ENCODE assay signal across 11 cellular contexts in the genomic region with DNA sequence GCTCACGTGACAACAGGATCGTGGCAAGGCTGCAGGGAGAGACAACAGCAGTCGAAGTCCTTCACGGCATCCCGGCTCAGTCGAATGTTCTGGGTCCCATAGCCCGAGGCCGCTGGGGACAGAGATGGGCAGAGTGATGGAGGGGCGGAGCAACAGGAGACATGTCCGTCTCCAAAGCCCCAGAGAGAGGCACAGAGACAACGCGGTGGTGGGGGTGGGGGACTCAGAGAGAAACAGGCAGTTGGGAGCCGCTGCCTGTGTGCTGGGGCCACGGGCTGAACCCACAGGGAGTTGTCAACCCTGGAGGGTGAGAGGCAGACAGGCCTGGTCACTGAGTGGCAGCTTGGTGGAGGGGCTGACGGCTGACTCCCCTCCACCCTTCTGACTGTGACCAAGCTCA. TPM values are rescaled to one million over a fixed set of nuclear protein-coding genes. Genes with fewer than 3 reads are reported as not detected.
A peak's percentile ranks its signal among the peaks of the same experiment; 100 is the strongest.
DNase-seq lines count a peak whose midpoint lies in the region; ATAC-seq and TF ChIP-seq lines count a peak whose summit lies in the region.
"Had no signal": no experiment of that assay in that cellular context is flagged by ENCODE, and none has a peak within 500 bp of the region (broad histone marks: within the 10 kb centered on the region; RNA-seq: fewer than 3 reads in every experiment).

No MANE protein-coding gene starts in this region.

- peak overlapping the region; percentile 97 for H3K27ac Mint-ChIP-seq in activated CD4-positive, alpha-beta T cell treated with anti-CD3 and anti-CD28 coated beads, Interleukin-2, amount 10 ng/mL, durations not matched to agents 24 days and 14 days
- peak overlapping the region; percentile 96 for H3K27ac Mint-ChIP-seq in activated T-helper 17 cell treated with anti-CD3 and anti-CD28 coated beads, Interleukin-2, amount 50 U/mL, for 72 hours
- peak overlapping the region; percentile 94 to 95 for H3K27ac Mint-ChIP-seq in stimulated activated naive CD8-positive, alpha-beta T cell treated with anti-CD3 and anti-CD28 coated beads, Interleukin-15, amount 100 ng/mL, for 72 hours

- no peaks in the 10 kb centered on the region for H3K36me3 ChIP-seq in mucosa of descending colon (ENCODE audit: low read depth)

- peak; percentile 80 for DNase-seq in activated CD4-positive, alpha-beta T cell treated with anti-CD3 and anti-CD28 coated beads, Interleukin-2, amount 10 ng/mL, durations not matched to agents 24 days and 14 days
- no peak for DNase-seq in activated CD4-positive, alpha-beta T cell treated with anti-CD3 and anti-CD28 coated beads for 4 hours
- DNase-seq in mucosa of descending colon: peak in 2 of 3 donors; percentile 33 to 54
- no peak for DNase-seq in stimulated activated naive CD8-positive, alpha-beta T cell treated with anti-CD3 and anti-CD28 coated beads, Interleukin-15, amount 100 ng/mL, for 72 hours
- DNase-seq in HuH-7 (ENCODE audit: low spot score): no peak
- no peak for DNase-seq in NCI-H1048 (lab: John Stamatoyannopoulos, UW)
- DNase-seq in activated CD4-positive, CD25-positive, alpha-beta regulatory T cell (lab: John Stamatoyannopoulos, UW): no peak
- DNase-seq: NCI-H2107 had no signal

- no peaks in the 10 kb centered on the region for H3K9me3 ChIP-seq in mucosa of descending colon
- H3K9me3 ChIP-seq: thoracic aorta had no signal

- H3K36me3 Mint-ChIP-seq in activated CD4-positive, alpha-beta T cell treated with anti-CD3 and anti-CD28 coated beads, Interleukin-2, amount 10 ng/mL, durations not matched to agents 24 days and 14 days (ENCODE audit: low read depth): peaks cover 44% of the 10 kb centered on the region
- H3K36me3 Mint-ChIP-seq in activated T-helper 17 cell treated with anti-CD3 and anti-CD28 coated beads, Interleukin-2, amount 50 U/mL, for 72 hours (ENCODE audit: low read depth): peaks cover 72% of the 10 kb centered on the region

- no peaks in the 10 kb centered on the region for H3K27me3 Mint-ChIP-seq in activated CD4-positive, alpha-beta T cell treated with anti-CD3 and anti-CD28 coated beads, Interleukin-2, amount 10 ng/mL, durations not matched to agents 24 days and 14 days
- no peaks in the 10 kb centered on the region for H3K27me3 Mint-ChIP-seq in activated T-helper 17 cell treated with anti-CD3 and anti-CD28 coated beads, Interleukin-2, amount 50 U/mL, for 72 hours
- H3K27me3 Mint-ChIP-seq in stimulated activated naive CD8-positive, alpha-beta T cell treated with anti-CD3 and anti-CD28 coated beads, Interleukin-15, amount 100 ng/mL, for 72 hours: no peaks in the 10 kb centered on the region

- ATAC-seq in activated T-helper 17 cell treated with anti-CD3 and anti-CD28 coated beads, Interleukin-2, amount 50 U/mL, for 72 hours (replicated peaks): peak; percentile 1
- no peak for ATAC-seq in mucosa of descending colon
- peak; percentile 20 for ATAC-seq in stimulated activated naive CD8-positive, alpha-beta T cell treated with anti-CD3 and anti-CD28 coated beads, Interleukin-15, amount 100 ng/mL, for 72 hours
- ATAC-seq: Panc1 had no signal

- intact Hi-C loops in activated CD4-positive, alpha-beta T cell treated with anti-CD3 and anti-CD28 coated beads, Interleukin-2, amount 10 ng/mL, durations not matched to agents 24 days and 14 days (cut with micrococcal nuclease): loop anchor here (1.0 kb wide), 1 partner anchor 10 kb away; no protein-coding TSS in a partner anchor
- intact Hi-C loops in mucosa of descending colon (cut with DNase I, micrococcal nuclease): no loop called here

- H3K4me3 ChIP-seq in mucosa of descending colon: no peak overlapping the region
- H3K4me3 ChIP-seq: thoracic aorta had no signal

- TF ChIP-seq CTCF in mucosa of descending colon (IDR thresholded peaks at IDR 0.05): no peak

- H3K4me1 ChIP-seq in mucosa of descending colon (ENCODE audit: low read depth): peaks cover 54% of the 10 kb centered on the region

- H3K9me3 Mint-ChIP-seq in activated CD4-positive, alpha-beta T cell treated with anti-CD3 and anti-CD28 coated beads, Interleukin-2, amount 10 ng/mL, durations not matched to agents 24 days and 14 days: no peaks in the 10 kb centered on the region
- no peaks in the 10 kb centered on the region for H3K9me3 Mint-ChIP-seq in activated T-helper 17 cell treated with anti-CD3 and anti-CD28 coated beads, Interleukin-2, amount 50 U/mL, for 72 hours
- H3K9me3 Mint-ChIP-seq in stimulated activated naive CD8-positive, alpha-beta T cell treated with anti-CD3 and anti-CD28 coated beads, Interleukin-15, amount 100 ng/mL, for 72 hours: peaks cover 0 to 4% of the 10 kb centered on the region in 2 donors

- peaks cover 74% of the 10 kb centered on the region for H3K4me1 Mint-ChIP-seq in activated CD4-positive, alpha-beta T cell treated with anti-CD3 and anti-CD28 coated beads, Interleukin-2, amount 10 ng/mL, durations not matched to agents 24 days and 14 days
- H3K4me1 Mint-ChIP-seq in activated T-helper 17 cell treated with anti-CD3 and anti-CD28 coated beads, Interleukin-2, amount 50 U/mL, for 72 hours: peaks cover 49% of the 10 kb centered on the region
- peaks cover 97% of the 10 kb centered on the region for H3K4me1 Mint-ChIP-seq in stimulated activated naive CD8-positive, alpha-beta T cell treated with anti-CD3 and anti-CD28 coated beads, Interleukin-15, amount 100 ng/mL, for 72 hours

- H3K4me3 Mint-ChIP-seq in activated CD4-positive, alpha-beta T cell treated with anti-CD3 and anti-CD28 coated beads, Interleukin-2, amount 10 ng/mL, durations not matched to agents 24 days and 14 days: peak overlapping the region; percentile 89
- H3K4me3 Mint-ChIP-seq in activated T-helper 17 cell treated with anti-CD3 and anti-CD28 coated beads, Interleukin-2, amount 50 U/mL, for 72 hours: peak overlapping the region; percentile 92
- peak overlapping the region; percentile 77 to 81 for H3K4me3 Mint-ChIP-seq in stimulated activated naive CD8-positive, alpha-beta T cell treated with anti-CD3 and anti-CD28 coated beads, Interleukin-15, amount 100 ng/mL, for 72 hours

RNA-seq across cellular contexts. Expression of a gene that starts 20.4 kb away (rescaled TPM):
- 66.1 and 68.5 TPM in 2 replicates for total RNA-seq in activated CD4-positive, alpha-beta T cell treated with anti-CD3 and anti-CD28 coated beads, Interleukin-2, amount 10 ng/mL, durations not matched to agents 24 days and 14 days
- 100 to 1,000 TPM; 101 to 103 TPM for total RNA-seq in activated T-helper 17 cell treated with anti-CD3 and anti-CD28 coated beads, Interleukin-2, amount 50 U/mL, for 72 hours
- 10 to 100 TPM; 59.2 to 72.5 (median 66.3) TPM for total RNA-seq in mucosa of descending colon

RNA-seq across cellular contexts. Expression of a gene that starts 21.2 kb away (rescaled TPM):
- 0.56 and 1.0 TPM in 2 replicates for total RNA-seq in activated CD4-positive, alpha-beta T cell treated with anti-CD3 and anti-CD28 coated beads, Interleukin-2, amount 10 ng/mL, durations not matched to agents 24 days and 14 days
- 10 to 100 TPM in 1 of 2 donors, 1 to 10 TPM in 1; 3.8 to 12.3 TPM for total RNA-seq in activated T-helper 17 cell treated with anti-CD3 and anti-CD28 coated beads, Interleukin-2, amount 50 U/mL, for 72 hours
- 10 to 100 TPM in 2 of 3 donors, 1 to 10 TPM in 1; 9.1 to 25.1 (median 18.9) TPM for total RNA-seq in mucosa of descending colon
- total RNA-seq: thoracic aorta had no signal

RNA-seq across cellular contexts. Expression of a gene that starts 31.1 kb away (rescaled TPM):
- 31.1 and 32.7 TPM in 2 replicates for total RNA-seq in activated CD4-positive, alpha-beta T cell treated with anti-CD3 and anti-CD28 coated beads, Interleukin-2, amount 10 ng/mL, durations not matched to agents 24 days and 14 days
- total RNA-seq in activated T-helper 17 cell treated with anti-CD3 and anti-CD28 coated beads, Interleukin-2, amount 50 U/mL, for 72 hours: 10 to 100 TPM; 27.2 to 27.8 TPM
- 10 to 100 TPM; 24.2 to 37.3 (median 26.2) TPM for total RNA-seq in mucosa of descending colon

RNA-seq across cellular contexts. Expression of a gene that starts 32.1 kb away (rescaled TPM):
- total RNA-seq in activated CD4-positive, alpha-beta T cell treated with anti-CD3 and anti-CD28 coated beads, Interleukin-2, amount 10 ng/mL, durations not matched to agents 24 days and 14 days: 2.0 and 4.3 TPM in 2 replicates
- total RNA-seq in activated T-helper 17 cell treated with anti-CD3 and anti-CD28 coated beads, Interleukin-2, amount 50 U/mL, for 72 hours: 10 to 100 TPM in 1 of 2 donors, 1 to 10 TPM in 1; 1.2 to 11.8 TPM
- 10 to 100 TPM; 28.5 to 42.2 (median 34.0) TPM for total RNA-seq in mucosa of descending colon

RNA-seq across cellular contexts. Expression of a gene that starts 47.5 kb away (rescaled TPM):
- 0.99 and 1.1 TPM in 2 replicates for total RNA-seq in activated CD4-positive, alpha-beta T cell treated with anti-CD3 and anti-CD28 coated beads, Interleukin-2, amount 10 ng/mL, durations not matched to agents 24 days and 14 days
- 10 to 100 TPM; 11.1 to 15.8 TPM for total RNA-seq in activated T-helper 17 cell treated with anti-CD3 and anti-CD28 coated beads, Interleukin-2, amount 50 U/mL, for 72 hours
- 100 to 1,000 TPM; 308 to 537 (median 450) TPM for total RNA-seq in mucosa of descending colon

Comparison
In these comparisons a context has a peak if more than half of its experiments do, and no peak if none do; other contexts are left out.
1. DNase-seq: peak in activated CD4-positive, alpha-beta T cell treated with anti-CD3 and anti-CD28 coated beads, Interleukin-2, amount 10 ng/mL, durations not matched to agents 24 days and 14 days (single experiment) and mucosa of descending colon (2 of 3); none in activated CD4-positive, alpha-beta T cell treated with anti-CD3 and anti-CD28 coated beads for 4 hours (0 of 2), stimulated activated naive CD8-positive, alpha-beta T cell treated with anti-CD3 and anti-CD28 coated beads, Interleukin-15, amount 100 ng/mL, for 72 hours (0 of 2), HuH-7 (single experiment), NCI-H1048 (single experiment) and activated CD4-positive, CD25-positive, alpha-beta regulatory T cell (0 of 4).
2. Peak in every context shown above with its lines, with median percentiles within 50 percentile points of each other: H3K27ac Mint-ChIP-seq and H3K4me3 Mint-ChIP-seq.